8 cellular contexts compared by ENCODE assay signal in the genomic region with DNA sequence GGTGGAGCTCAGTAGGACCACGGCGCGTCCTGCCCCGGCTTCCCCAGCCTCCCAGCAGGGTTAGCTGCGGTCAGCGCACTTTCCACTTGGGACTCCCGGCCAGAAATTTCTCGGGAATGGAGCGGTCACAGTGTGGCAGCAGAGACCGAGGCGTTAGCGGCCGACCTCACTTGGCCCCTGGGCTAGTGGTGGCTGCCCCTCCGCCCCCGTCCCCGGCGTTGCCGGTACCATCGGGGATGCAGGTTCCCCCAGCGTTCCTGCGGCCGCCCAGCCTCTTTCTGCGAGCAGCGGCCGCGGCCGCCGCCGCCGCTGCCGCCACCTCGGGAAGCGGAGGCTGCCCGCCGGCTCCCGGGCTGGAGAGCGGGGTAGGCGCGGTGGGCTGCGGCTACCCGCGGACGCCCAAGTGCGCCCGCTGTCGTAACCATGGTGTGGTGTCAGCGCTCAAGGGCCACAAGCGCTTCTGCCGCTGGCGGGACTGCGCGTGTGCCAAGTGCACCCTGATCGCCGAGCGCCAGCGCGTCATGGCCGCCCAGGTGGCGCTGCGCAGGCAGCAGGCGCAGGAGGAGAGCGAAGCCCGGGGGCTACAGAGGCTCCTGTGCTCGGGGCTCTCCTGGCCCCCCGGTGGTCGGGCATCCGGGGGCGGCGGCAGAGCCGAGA. TPM values are rescaled to one million over a fixed set of nuclear protein-coding genes. Genes with fewer than 3 reads are reported as not detected.
DNase-seq lines count a peak whose midpoint lies in the region; ATAC-seq and TF ChIP-seq lines count a peak whose summit lies in the region.

No MANE protein-coding gene starts in this region.

- no peak for TF ChIP-seq RAD21 in liver (IDR thresholded peaks at IDR 0.05)

- peaks cover 23% of the 10 kb centered on the region; the same call in 1 of the 2 replicates for H3K79me2 ChIP-seq in KMS-11 (ENCODE audit: insufficient read depth, low read depth)

- H3K4me2 ChIP-seq in KMS-11: peak overlapping the region; percentile 91

- H3K27me3 Mint-ChIP-seq in CD4-positive, alpha-beta memory T cell: peaks cover 35 to 48% of the 10 kb centered on the region in 2 donors
- H3K27me3 Mint-ChIP-seq in T-helper 17 cell: peaks cover 30% of the 10 kb centered on the region

- H3K4me1 Mint-ChIP-seq in CD4-positive, alpha-beta memory T cell: peaks cover 1 to 11% (median 8%) of the 10 kb centered on the region in 4 donors
- peaks cover 3% of the 10 kb centered on the region for H3K4me1 Mint-ChIP-seq in T-helper 17 cell

- POLR2A ChIA-PET in CD4-positive, alpha-beta memory T cell (lab: Charles Lee; ENCODE audit: partially characterized antibody): no interaction called here

- H2AFZ ChIP-seq in KMS-11 (ENCODE audit: low read depth): peak overlapping the region; percentile 72

- peaks cover 0 to 2% (median 0%) of the 10 kb centered on the region in 8 donors for H3K9me3 Mint-ChIP-seq in CD4-positive, alpha-beta memory T cell

- intact Hi-C loops in CD4-positive, alpha-beta memory T cell (cut with micrococcal nuclease): no loop called here

- peak overlapping the region in 1 of 2 donors; percentile 22 for H3K4me3 ChIP-seq in CD4-positive, alpha-beta memory T cell (ENCODE audit: low read length in 2 of 2)
- H3K4me3 ChIP-seq in KMS-11 (IDR thresholded peaks at IDR 0.05; ENCODE audit: insufficient read depth, low read depth, low read length) (no peak overlapping the region), liver (ENCODE audit: low read depth in 1 of 3, low read length in 3 of 3) (peak overlapping the region; percentile 56 to 99 (median 68))

- under 1% methylated on average over 70 of the region's 70 CpGs for WGBS in liver

- CTCF ChIA-PET in CD4-positive, alpha-beta memory T cell (lab: Charles Lee; ENCODE audit: partially characterized antibody): interaction anchor here (2.0 kb wide), 1 partner anchor 9 kb away, joined by 4 read pairs; no protein-coding TSS in a partner anchor

- peaks cover 13% of the 10 kb centered on the region for H3K4me1 ChIP-seq in CD4-positive, alpha-beta memory T cell (ENCODE audit: insufficient read depth, low read length)
- peaks cover 48% of the 10 kb centered on the region for H3K4me1 ChIP-seq in KMS-11 (ENCODE audit: low read depth, poor library complexity, severe bottlenecking)
- H3K4me1 ChIP-seq in liver (ENCODE audit: control insufficient read depth in 4 of 4, insufficient read depth in 4 of 4, low read length in 3 of 4): peaks cover 0 to 30% (median 17%) of the 10 kb centered on the region in 4 donors

- peak; percentile 70 for ATAC-seq in GM21360 (IDR thresholded peaks at IDR 0.05; ENCODE audit: unreplicated experiment)
- ATAC-seq in T-helper 17 cell: peak; percentile 96

- no peaks in the 10 kb centered on the region for H4K20me1 ChIP-seq in KMS-11 (ENCODE audit: insufficient read depth)

- no peak overlapping the region for H3K27ac ChIP-seq in CD4-positive, alpha-beta memory T cell (ENCODE audit: low read depth, low read length)
- H3K27ac ChIP-seq in KMS-11 (peak overlapping the region; percentile 72), liver (ENCODE audit: low read depth in 1 of 2, low read length in 2 of 2) (peak overlapping the region; percentile 97 to 98)

- H3K36me3 Mint-ChIP-seq in CD4-positive, alpha-beta memory T cell: no peaks in the 10 kb centered on the region
- no peaks in the 10 kb centered on the region for H3K36me3 Mint-ChIP-seq in T-helper 17 cell (ENCODE audit: low read depth)

- H3K9ac ChIP-seq in KMS-11 (peak overlapping the region; percentile 85), liver (ENCODE audit: low read depth in 1 of 2, low read length in 2 of 2) (peak overlapping the region; percentile 90 to 99)

- H3K27ac Mint-ChIP-seq in CD4-positive, alpha-beta memory T cell: no peak overlapping the region
- H3K27ac Mint-ChIP-seq in T-helper 17 cell: no peak overlapping the region

- TF ChIP-seq CTCF in KMS-11 (conservative IDR thresholded peaks at IDR 0.05; ENCODE audit: low read depth, low read length): no peak
- TF ChIP-seq CTCF in liver (IDR thresholded peaks at IDR 0.05; ENCODE audit: low read depth, low read length, missing input control): no peak

- peaks cover 25% of the 10 kb centered on the region for H3K27me3 ChIP-seq in CD4-positive, alpha-beta memory T cell (ENCODE audit: insufficient read depth, low read length)
- H3K27me3 ChIP-seq in KMS-11 (ENCODE audit: insufficient read depth, low read depth) (no peaks in the 10 kb centered on the region), liver (ENCODE audit: control insufficient read depth in 4 of 4, insufficient read depth in 4 of 4, low read length in 3 of 4) (no peaks in the 10 kb centered on the region)

- peak overlapping the region in 7 of 8 donors; percentile 7 to 73 (median 35) for H3K4me3 Mint-ChIP-seq in CD4-positive, alpha-beta memory T cell
- peak overlapping the region; percentile 80 for H3K4me3 Mint-ChIP-seq in T-helper 17 cell

- peak in 3 of 5 donors; percentile 24 to 28 (median 26) for DNase-seq in CD4-positive, alpha-beta memory T cell
- DNase-seq in T-helper 17 cell: peak in 1 of 3 donors; percentile 35
- DNase-seq in dermis microvascular lymphatic vessel endothelial cell (ENCODE audit: low read depth in 2 of 2): peak; percentile 29 to 71
- peak; percentile 30 for DNase-seq in stimulated activated CD4-positive, alpha-beta T cell treated with anti-CD3 and anti-CD28 coated beads, Interleukin-4, amount 100 ng/mL, for 24 hours
- no peak for DNase-seq in activated gamma-delta T cell treated with Interleukin-2 at 50 U/mL for 16 hours

- no peaks in the 10 kb centered on the region for H3K9me3 ChIP-seq in CD4-positive, alpha-beta memory T cell (ENCODE audit: control insufficient read depth in 1 of 2, low read length in 2 of 2)
- no peaks in the 10 kb centered on the region for H3K9me3 ChIP-seq in T-helper 17 cell (ENCODE audit: control insufficient read depth, low read length, poor library complexity, severe bottlenecking)
- no peaks in the 10 kb centered on the region for H3K9me3 ChIP-seq in liver (ENCODE audit: control insufficient read depth in 4 of 4, low read length in 3 of 4)

- no peaks in the 10 kb centered on the region for H3K36me3 ChIP-seq in CD4-positive, alpha-beta memory T cell (ENCODE audit: insufficient read depth, low read length)
- H3K36me3 ChIP-seq in KMS-11 (ENCODE audit: insufficient read depth): no peaks in the 10 kb centered on the region
- H3K36me3 ChIP-seq in liver (ENCODE audit: control insufficient read depth in 4 of 4, insufficient read depth in 3 of 4, low read depth in 1 of 4, low read length in 3 of 4): peaks cover 0 to 4% (median 0%) of the 10 kb centered on the region in 4 donors

TF ChIP-seq in liver, 16 proteins besides CTCF, POLR2A, EP300 and RAD21 (continues in another document):
- TF ChIP-seq GABPA (IDR thresholded peaks at IDR 0.05 in 1 of 2, conservative IDR thresholded peaks at IDR 0.05 in 1 of 2): no peak
- peak; percentile 92 for TF ChIP-seq YY1 (IDR thresholded peaks at IDR 0.05)
- peak in 1 of 2 donors; percentile 31 for TF ChIP-seq RXRA (IDR thresholded peaks at IDR 0.05)
- TF ChIP-seq HNF4G (IDR thresholded peaks at IDR 0.05): no peak
- TF ChIP-seq, protein P1, sequence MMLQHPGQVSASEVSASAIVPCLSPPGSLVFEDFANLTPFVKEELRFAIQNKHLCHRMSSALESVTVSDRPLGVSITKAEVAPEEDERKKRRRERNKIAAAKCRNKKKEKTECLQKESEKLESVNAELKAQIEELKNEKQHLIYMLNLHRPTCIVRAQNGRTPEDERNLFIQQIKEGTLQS (IDR thresholded peaks at IDR 0.05): peak; percentile 17
- TF ChIP-seq, protein P2, sequence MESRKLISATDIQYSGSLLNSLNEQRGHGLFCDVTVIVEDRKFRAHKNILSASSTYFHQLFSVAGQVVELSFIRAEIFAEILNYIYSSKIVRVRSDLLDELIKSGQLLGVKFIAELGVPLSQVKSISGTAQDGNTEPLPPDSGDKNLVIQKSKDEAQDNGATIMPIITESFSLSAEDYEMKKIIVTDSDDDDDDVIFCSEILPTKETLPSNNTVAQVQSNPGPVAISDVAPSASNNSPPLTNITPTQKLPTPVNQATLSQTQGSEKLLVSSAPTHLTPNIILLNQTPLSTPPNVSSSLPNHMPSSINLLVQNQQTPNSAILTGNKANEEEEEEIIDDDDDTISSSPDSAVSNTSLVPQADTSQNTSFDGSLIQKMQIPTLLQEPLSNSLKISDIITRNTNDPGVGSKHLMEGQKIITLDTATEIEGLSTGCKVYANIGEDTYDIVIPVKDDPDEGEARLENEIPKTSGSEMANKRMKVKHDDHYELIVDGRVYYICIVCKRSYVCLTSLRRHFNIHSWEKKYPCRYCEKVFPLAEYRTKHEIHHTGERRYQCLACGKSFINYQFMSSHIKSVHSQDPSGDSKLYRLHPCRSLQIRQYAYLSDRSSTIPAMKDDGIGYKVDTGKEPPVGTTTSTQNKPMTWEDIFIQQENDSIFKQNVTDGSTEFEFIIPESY (IDR thresholded peaks at IDR 0.05): no peak
- TF ChIP-seq EGR1 (IDR thresholded peaks at IDR 0.05; ENCODE audit: low read depth in 2 of 2): no peak
- TF ChIP-seq, protein P3, sequence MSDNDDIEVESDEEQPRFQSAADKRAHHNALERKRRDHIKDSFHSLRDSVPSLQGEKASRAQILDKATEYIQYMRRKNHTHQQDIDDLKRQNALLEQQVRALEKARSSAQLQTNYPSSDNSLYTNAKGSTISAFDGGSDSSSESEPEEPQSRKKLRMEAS (IDR thresholded peaks at IDR 0.05): no peak
- TF ChIP-seq FOXA2 (IDR thresholded peaks at IDR 0.05): no peak
- TF ChIP-seq HNF4A (conservative IDR thresholded peaks at IDR 0.05): peak; percentile 2 to 51

RNA-seq across cellular contexts. Expression of a gene that starts 0.5 kb away (rescaled TPM):
- total RNA-seq in CD4-positive, alpha-beta memory T cell: not detected
- under 1 TPM in 1 of 2 donors, not detected in 1; 0.03 TPM for polyA plus RNA-seq in CD4-positive, alpha-beta memory T cell
- under 1 TPM; 0.21 to 0.42 TPM for total RNA-seq in T-helper 17 cell
- total RNA-seq in dermis microvascular lymphatic vessel endothelial cell: under 0.01 and 0.13 TPM in 2 replicates
- total RNA-seq in liver: 10 to 100 TPM in 1 of 2 donors, 1 to 10 TPM in 1; 1.4 to 11.6 TPM
- 1 to 10 TPM; 4.2 to 4.7 TPM for polyA plus RNA-seq in liver
